In the genomic region with DNA sequence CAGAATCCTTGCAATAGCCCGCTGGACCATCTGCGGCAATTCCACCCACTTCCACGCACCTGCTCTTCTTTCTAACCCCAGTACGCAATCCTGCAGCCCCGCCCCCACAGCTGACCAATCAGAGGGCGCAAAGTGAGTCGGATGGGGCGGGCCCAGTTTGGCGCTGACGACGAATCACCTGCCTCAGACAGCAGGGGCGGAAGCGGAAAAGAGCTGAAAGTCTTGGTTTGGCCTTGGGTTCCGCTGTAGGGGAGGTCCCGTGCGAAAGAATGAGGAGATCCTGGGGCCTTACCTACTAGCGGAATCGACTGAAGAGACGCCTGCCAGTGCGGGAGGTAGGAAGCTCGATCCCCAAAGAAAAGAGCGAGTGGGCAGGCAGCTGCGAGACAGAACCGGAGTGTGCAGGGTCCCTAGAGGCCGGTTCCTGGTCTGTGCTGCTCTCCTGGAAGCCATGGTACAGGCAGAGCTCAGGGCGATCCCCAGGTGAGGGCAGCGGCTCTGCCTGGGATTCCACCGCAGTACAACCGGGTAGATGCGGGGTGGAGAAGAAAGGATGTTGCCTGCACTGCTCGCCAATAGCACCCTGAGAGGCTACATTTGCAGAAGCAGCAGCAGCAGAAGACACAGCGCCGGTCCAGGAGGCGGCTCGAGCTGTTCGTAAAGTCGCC, we compare ENCODE assay signal across 8 cellular contexts. TPM values are rescaled to one million over a fixed set of nuclear protein-coding genes. Genes with fewer than 3 reads are reported as not detected.
A peak's percentile ranks its signal among the peaks of the same experiment; 100 is the strongest.
DNase-seq lines count a peak whose midpoint lies in the region; FAIRE-seq and TF ChIP-seq lines count a peak whose summit lies in the region.

A gene (plus strand): TSS at position 225 of the 668 bp plus-strand sequence. CDS start 560 bp downstream, outside the sequence.

- H3K18ac ChIP-seq in neuronal stem cell (ENCODE audit: low read length), result peak within 1 kb of the TSS; percentile 87

- H3K27ac ChIP-seq in neuronal stem cell (replicated peaks; ENCODE audit: low read length), result peak within 1 kb of the TSS; percentile 49

- no CpG with 5 or more reads among the region's 37 CpGs for WGBS in neuronal stem cell (ENCODE audit: extremely low coverage in 2 of 2, insufficient read length in 2 of 2, insufficient replicate concordance in 1 of 2), 2 donors

- intact Hi-C loops in activated naive CD4-positive, alpha-beta T cell treated with anti-CD3 and anti-CD28 coated beads for 36 hours (cut with micrococcal nuclease), result loop anchor here (1.0 to 5.0 kb wide), 11 partner anchors 21 to 1885 kb away; a partner anchor contains a TSS

- peak within 1 kb of the TSS; percentile 89 for H3K4me3 Mint-ChIP-seq in activated naive CD4-positive, alpha-beta T cell treated with anti-CD3 and anti-CD28 coated beads for 36 hours

- H3K9me3 ChIP-seq in neuronal stem cell (replicated peaks in 1 of 2; ENCODE audit: control insufficient read depth in 2 of 2, insufficient read depth in 1 of 2, low read depth in 1 of 2, low read length in 2 of 2), result no peaks in the 10 kb centered on the region

- H3K27me3 Mint-ChIP-seq in activated naive CD4-positive, alpha-beta T cell treated with anti-CD3 and anti-CD28 coated beads for 36 hours (ENCODE audit: low read depth), result no peaks in the 10 kb centered on the region

- peaks cover 2 to 26% of the 10 kb centered on the region in 2 donors for H3K36me3 ChIP-seq in neuronal stem cell (replicated peaks in 1 of 2; ENCODE audit: control insufficient read depth in 2 of 2, insufficient read depth in 2 of 2, low read length in 2 of 2)

- no peak within 1 kb of the TSS for H2BK5ac ChIP-seq in neuronal stem cell (ENCODE audit: low read length)

- no peak within 1 kb of the TSS for H2BK120ac ChIP-seq in neuronal stem cell (ENCODE audit: low read depth, low read length)

- peak within 1 kb of the TSS; percentile 94 for H2AFZ ChIP-seq in neuronal stem cell (ENCODE audit: low read length)

- DNase-seq in GM03348 (ENCODE audit: low spot score) (peak; percentile 97), HFF-Myc (ENCODE audit: extremely low read depth, low read depth) (peak; percentile 84), NAMALWA (ENCODE audit: low spot score) (peak; percentile 98), SK-N-DZ (ENCODE audit: low spot score) (peak; percentile 94), frontal cortex (ENCODE audit: low spot score in 2 of 2) (peak; percentile 65 to 79), neuronal stem cell (ENCODE audit: low spot score) (peak; percentile 94)
- DNase-seq in activated naive CD4-positive, alpha-beta T cell treated with anti-CD3 and anti-CD28 coated beads for 36 hours, result peak; percentile 100

- no peak for TF ChIP-seq CTCF in HFF-Myc (IDR thresholded peaks at IDR 0.05; ENCODE audit: low read depth, low read length, missing control alignments)
- TF ChIP-seq CTCF in subcutaneous adipose tissue (IDR thresholded peaks at IDR 0.05; ENCODE audit: low read depth), result no peak

- H3K9me3 Mint-ChIP-seq in activated naive CD4-positive, alpha-beta T cell treated with anti-CD3 and anti-CD28 coated beads for 36 hours, result no peaks in the 10 kb centered on the region

- H3K9ac ChIP-seq in neuronal stem cell (ENCODE audit: low read depth, low read length, poor library complexity), result peak within 1 kb of the TSS; percentile 95

- H3K4me3 ChIP-seq in HFF-Myc (replicated peaks; ENCODE audit: low read depth, low read length), result peak within 1 kb of the TSS; percentile 69
- peak within 1 kb of the TSS; percentile 81 to 95 for H3K4me3 ChIP-seq in neuronal stem cell (ENCODE audit: low read length in 2 of 2)

- peak within 1 kb of the TSS; percentile 93 for H3K27ac Mint-ChIP-seq in activated naive CD4-positive, alpha-beta T cell treated with anti-CD3 and anti-CD28 coated beads for 36 hours

- peaks cover 0 to 4% of the 10 kb centered on the region in 2 donors for H3K4me1 ChIP-seq in neuronal stem cell (ENCODE audit: control insufficient read depth in 2 of 2, insufficient read depth in 1 of 2, low read depth in 1 of 2, low read length in 2 of 2)

- CTCF ChIA-PET in activated naive CD4-positive, alpha-beta T cell treated with anti-CD3 and anti-CD28 coated beads for 36 hours (lab: Charles Lee), result interaction anchor here (0.9 to 3.3 kb wide), 6 partner anchors 21 to 249 kb away, joined by 3 to 18 read pairs (median 4); a partner anchor contains a TSS

- peak within 1 kb of the TSS; percentile 83 for H3K14ac ChIP-seq in neuronal stem cell (ENCODE audit: low read length)

- H3K4me2 ChIP-seq in neuronal stem cell (ENCODE audit: insufficient read depth, low read length, poor library complexity, severe bottlenecking), result peak within 1 kb of the TSS; percentile 84

- H3K36me3 Mint-ChIP-seq in activated naive CD4-positive, alpha-beta T cell treated with anti-CD3 and anti-CD28 coated beads for 36 hours (ENCODE audit: low read depth), result peaks cover 9% of the 10 kb centered on the region

- H3K23ac ChIP-seq in neuronal stem cell (ENCODE audit: low read depth, low read length, poor library complexity), result peak within 1 kb of the TSS; percentile 52

- no peaks in the 10 kb centered on the region for H3K27me3 ChIP-seq in neuronal stem cell (ENCODE audit: control insufficient read depth in 3 of 3, insufficient read depth in 3 of 3, low read depth in 1 of 3, low read length in 3 of 3)

- no peak within 1 kb of the TSS for H2BK12ac ChIP-seq in neuronal stem cell (ENCODE audit: low read length)

- peaks cover 6% of the 10 kb centered on the region for H3K79me1 ChIP-seq in neuronal stem cell (ENCODE audit: low read depth, low read length)

- no peak within 1 kb of the TSS for H4K91ac ChIP-seq in neuronal stem cell (ENCODE audit: low read depth, low read length, poor library complexity)

- peaks cover 23% of the 10 kb centered on the region for H3K4me1 Mint-ChIP-seq in activated naive CD4-positive, alpha-beta T cell treated with anti-CD3 and anti-CD28 coated beads for 36 hours (ENCODE audit: low read depth)

- peak within 1 kb of the TSS; percentile 87 for H4K8ac ChIP-seq in neuronal stem cell (ENCODE audit: low read depth, low read length)

- peak; percentile 93 for FAIRE-seq in frontal cortex (lab: Jason Lieb, UNC)

- H3K4ac ChIP-seq in neuronal stem cell (ENCODE audit: low read length), result no peak within 1 kb of the TSS

- peak within 1 kb of the TSS; percentile 57 for H2AK5ac ChIP-seq in neuronal stem cell (ENCODE audit: low read depth, low read length)

- H2BK15ac ChIP-seq in neuronal stem cell (ENCODE audit: low read length), result no peak within 1 kb of the TSS

RNA-seq across cellular contexts. Expression of the gene that starts here (rescaled TPM):
- 16.7 and 19.6 TPM in 2 replicates for polyA plus RNA-seq in SK-N-DZ (2014; cell fraction: cytosol; rRNA removed)
- 7.6 and 12.6 TPM in 2 replicates for polyA plus RNA-seq in SK-N-DZ (2014; cell fraction: nucleus; rRNA removed)
- 10 to 100 TPM; 11.5 to 12.5 TPM for total RNA-seq in activated naive CD4-positive, alpha-beta T cell treated with anti-CD3 and anti-CD28 coated beads for 36 hours
- total RNA-seq in frontal cortex (47.7 TPM), subcutaneous adipose tissue (10 to 100 TPM; 14.5 to 35.0 (median 23.7) TPM)
- 15.0 TPM for polyA plus RNA-seq in neuronal stem cell (2013, experiment 1 of 2)
- polyA plus RNA-seq in neuronal stem cell (2013, experiment 2 of 2), result 14.9 TPM

Comparison
In these comparisons a context has a peak if more than half of its experiments do, and no peak if none do; other contexts are left out.
1. Peak in every context shown above with its lines: DNase-seq, H3K4me3 ChIP-seq and H3K27ac ChIP-seq.